ENCODE assay signal across 1 cellular context in genomic region chr9:88077071-88077617, GRCh38.
TF ChIP-seq lines count a peak whose summit lies in the region.

No MANE protein-coding gene starts in this region.

TF ChIP-seq in GM23338, 12 proteins besides CTCF, POLR2A, EP300 and RAD21 (continued from another document):
- TF ChIP-seq ZNF462 (CRISPR knock-in tag; IDR thresholded peaks at IDR 0.05): no peak
